In the genomic region with DNA sequence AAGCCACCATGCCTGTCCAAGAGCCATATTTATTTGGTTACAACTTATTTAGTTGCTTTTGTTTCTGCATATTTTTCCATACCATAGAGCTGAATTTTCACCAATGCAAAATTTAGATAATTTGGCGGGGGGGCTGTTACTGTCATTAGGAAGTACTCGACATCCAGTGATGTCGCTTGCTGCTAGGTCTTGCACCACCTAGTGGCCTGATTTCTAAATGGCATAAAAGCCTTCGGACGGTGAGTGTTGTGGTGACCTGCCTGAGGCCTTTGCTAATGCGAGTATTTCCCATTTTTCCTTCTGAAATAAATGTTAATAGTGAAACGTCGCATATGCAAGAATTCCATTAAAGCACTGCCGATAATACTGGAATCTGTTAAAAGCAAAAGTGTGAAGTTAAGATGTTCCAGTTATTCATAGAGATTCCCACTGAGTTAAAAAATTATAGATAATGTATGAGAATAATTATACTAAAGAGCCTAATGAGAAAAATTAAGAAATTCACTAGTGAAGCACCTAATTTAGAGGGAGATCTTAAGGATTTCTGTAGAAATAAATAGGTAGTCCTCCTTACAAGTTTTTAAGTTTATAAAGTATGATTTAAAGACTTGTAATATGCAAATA, we compare ENCODE assay signal across 8 cellular contexts.
DNase-seq lines count a peak whose midpoint lies in the region; ATAC-seq and TF ChIP-seq lines count a peak whose summit lies in the region.

No MANE protein-coding gene starts in this region.

- DNase-seq in activated gamma-delta T cell treated with Interleukin-2 at 50 U/mL for 16 hours (peak; percentile 49), activated gamma-delta T cell (lab: John Stamatoyannopoulos, UW) (no peak), NCI-H345 treated with DMSO at 0.1 percent for 48 hours (lab: John Stamatoyannopoulos, UW; ENCODE audit: unreplicated experiment) (peak; percentile 13), activated T-cell treated with anti-CD3 and anti-CD28 coated beads for 24 hours (ENCODE audit: low read depth) (peak; percentile 42), fibroblast of lung (ENCODE audit: low read depth in 2 of 2) (peak; percentile 57 to 70), osteoblast (ENCODE audit: insufficient read length, low spot score, missing footprints) (no peak)

- H3K4me1 ChIP-seq in fibroblast of lung (ENCODE audit: control insufficient read depth, extremely low read depth, insufficient read depth, low read length) (no peaks in the 10 kb centered on the region), osteoblast (ENCODE audit: insufficient read depth, low read length) (no peaks in the 10 kb centered on the region)

- ATAC-seq in HG03095 (IDR thresholded peaks at IDR 0.05; ENCODE audit: unreplicated experiment) (peak; percentile 75), HG03196 (IDR thresholded peaks at IDR 0.05; ENCODE audit: unreplicated experiment) (no peak)

- H3K4me2 ChIP-seq in fibroblast of lung (ENCODE audit: extremely low read depth, insufficient read depth, low read length) (no peak overlapping the region), osteoblast (ENCODE audit: insufficient read depth, low read length) (no peak overlapping the region)

- no peak overlapping the region for H2AFZ ChIP-seq in fibroblast of lung (ENCODE audit: low read length)
- H2AFZ ChIP-seq in osteoblast (ENCODE audit: low read length) = no peak overlapping the region

- H3K27ac ChIP-seq in fibroblast of lung (ENCODE audit: insufficient read depth, low read length) = no peak overlapping the region
- no peak overlapping the region for H3K27ac ChIP-seq in osteoblast (ENCODE audit: low read depth, low read length)

- TF ChIP-seq CTCF in fibroblast of lung (conservative IDR thresholded peaks at IDR 0.05 in 1 of 2, IDR thresholded peaks at IDR 0.05 in 1 of 2; ENCODE audit: low read depth in 1 of 2, low read length in 2 of 2) (peak; percentile 73 to 84), osteoblast (IDR thresholded peaks at IDR 0.05; ENCODE audit: extremely low read depth, low read depth, low read length) (peak; percentile 80)

- H3K4me3 ChIP-seq in fibroblast of lung (replicated peaks in 1 of 4; ENCODE audit: control extremely low read depth in 1 of 4, insufficient read depth in 1 of 4, low read depth in 3 of 4, low read length in 4 of 4) = no peak overlapping the region
- no peak overlapping the region for H3K4me3 ChIP-seq in osteoblast (ENCODE audit: insufficient read depth, low read length)

- H3K79me2 ChIP-seq in fibroblast of lung (ENCODE audit: control insufficient read depth, insufficient read depth, low read length) (no peaks in the 10 kb centered on the region), osteoblast (ENCODE audit: insufficient read depth, low read length) (no peaks in the 10 kb centered on the region)

- H3K27me3 ChIP-seq in fibroblast of lung (ENCODE audit: control insufficient read depth, insufficient read depth, low read length) (no peaks in the 10 kb centered on the region), osteoblast (ENCODE audit: insufficient read depth, low read length) (no peaks in the 10 kb centered on the region)

- no peaks in the 10 kb centered on the region for H4K20me1 ChIP-seq in fibroblast of lung (ENCODE audit: control insufficient read depth, extremely low read depth, insufficient read depth, low read length)
- no peaks in the 10 kb centered on the region for H4K20me1 ChIP-seq in osteoblast (ENCODE audit: insufficient read depth, low read length)

- H3K36me3 ChIP-seq in fibroblast of lung (ENCODE audit: control insufficient read depth, insufficient read depth, low read length) (peaks cover 6% of the 10 kb centered on the region), osteoblast (ENCODE audit: insufficient read depth, low read length) (peaks cover 35% of the 10 kb centered on the region)

- no peaks in the 10 kb centered on the region for H3K9me3 ChIP-seq in fibroblast of lung (ENCODE audit: control insufficient read depth, insufficient read depth, low read depth, low read length)
- H3K9me3 ChIP-seq in osteoblast (ENCODE audit: low read depth, low read length) = no peaks in the 10 kb centered on the region

- no peak overlapping the region for H3K9ac ChIP-seq in fibroblast of lung (ENCODE audit: insufficient read depth, low read length)

Comparison
In these comparisons a context has a peak if more than half of its experiments do, and no peak if none do; other contexts are left out.
1. DNase-seq: peak in activated gamma-delta T cell treated with Interleukin-2 at 50 U/mL for 16 hours (single experiment), NCI-H345 treated with DMSO at 0.1 percent for 48 hours (single experiment), activated T-cell treated with anti-CD3 and anti-CD28 coated beads for 24 hours (single experiment) and fibroblast of lung (2 of 2); none in activated gamma-delta T cell (single experiment) and osteoblast (single experiment).